Comparison of ENCODE assay signal across 13 cellular contexts in the genomic region with DNA sequence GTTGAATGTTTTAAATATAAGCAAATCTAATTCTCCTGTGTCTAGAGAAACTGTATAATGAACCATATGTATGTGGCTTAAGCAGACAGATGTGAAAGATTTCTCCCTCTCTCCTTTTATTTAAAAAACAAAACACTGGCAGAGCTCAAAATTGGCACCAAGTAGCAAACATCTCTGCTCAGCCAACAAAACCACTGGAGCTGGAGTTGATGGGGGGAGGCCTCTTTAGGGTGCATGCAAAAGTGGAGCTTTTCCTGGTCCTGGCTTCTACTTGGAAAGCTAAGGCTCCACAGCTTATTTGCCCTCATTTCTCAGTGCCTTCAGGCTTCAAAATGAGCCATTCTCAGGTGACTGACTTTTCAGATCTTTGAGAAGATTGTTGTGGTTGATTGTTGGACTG.
A peak's percentile ranks its signal among the peaks of the same experiment; 100 is the strongest.
DNase-seq lines count a peak whose midpoint lies in the region; ATAC-seq and TF ChIP-seq lines count a peak whose summit lies in the region.
"Had no signal": no experiment of that assay in that cellular context is flagged by ENCODE, and none has a peak within 500 bp of the region (broad histone marks: within the 10 kb centered on the region; RNA-seq: fewer than 3 reads in every experiment).

No MANE protein-coding gene starts in this region.

- no peaks in the 10 kb centered on the region for H3K27me3 Mint-ChIP-seq in WTC11 (ENCODE audit: low read depth)
- H3K27me3 Mint-ChIP-seq: CD4-positive, alpha-beta T cell had no signal

- no peaks in the 10 kb centered on the region for H3K4me1 Mint-ChIP-seq in WTC11

- no peaks in the 10 kb centered on the region for H3K4me1 ChIP-seq in parathyroid adenoma
- H3K4me1 ChIP-seq: BLaER1 treated with 17β-estradiol and CSF1 and Interleukin-3, amounts not matched to agents 10 nM and 100 nM had no signal

- no peaks in the 10 kb centered on the region for H3K36me3 Mint-ChIP-seq in WTC11

- no peak overlapping the region for H2AFZ ChIP-seq in parathyroid adenoma
- H2AFZ ChIP-seq: GM23248 had no signal

- CTCF ChIA-PET in WTC11 (lab: Charles Lee): no interaction called here

- H3K9me3 ChIP-seq in parathyroid adenoma (ENCODE audit: control insufficient read depth, low read length): no peaks in the 10 kb centered on the region

- no peak overlapping the region for H3K9ac ChIP-seq in parathyroid adenoma
- H3K9ac ChIP-seq: BLaER1 treated with 17β-estradiol and CSF1 and Interleukin-3, amounts not matched to agents 10 nM and 100 nM; GM23248 had no signal

- DNase-seq in AG10803 (ENCODE audit: low read depth) (peak; percentile 10), NCI-H69 (lab: John Stamatoyannopoulos, UW) (peak; percentile 10), fibroblast of the aortic adventitia (ENCODE audit: low read depth) (peak; percentile 30), WTC11 (ENCODE audit: low spot score) (no peak), COLO829 (ENCODE audit: low spot score) (no peak)
- DNase-seq: 8988T; CD4-positive, alpha-beta T cell; DND-41; GDM1; GM23248 had no signal

- H3K9me3 Mint-ChIP-seq in WTC11: no peaks in the 10 kb centered on the region
- H3K9me3 Mint-ChIP-seq: CD4-positive, alpha-beta T cell had no signal

- H3K36me3 ChIP-seq in parathyroid adenoma (ENCODE audit: control insufficient read depth, insufficient read depth, low read length): no peaks in the 10 kb centered on the region
- H3K36me3 ChIP-seq: BLaER1 treated with 17β-estradiol and CSF1 and Interleukin-3, amounts not matched to agents 10 nM and 100 nM had no signal

- no peaks in the 10 kb centered on the region for H3K79me2 ChIP-seq in parathyroid adenoma

- no peak overlapping the region for H3K4me2 ChIP-seq in parathyroid adenoma (ENCODE audit: low read length)
- H3K4me2 ChIP-seq: BLaER1 treated with 17β-estradiol and CSF1 and Interleukin-3, amounts not matched to agents 10 nM and 100 nM had no signal

- H3K27me3 ChIP-seq in parathyroid adenoma (ENCODE audit: control insufficient read depth, insufficient read depth, low read length): no peaks in the 10 kb centered on the region

- H3K27ac Mint-ChIP-seq in WTC11: no peak overlapping the region
- H3K27ac Mint-ChIP-seq: CD4-positive, alpha-beta T cell had no signal

- TF ChIP-seq CTCF in AG10803 (conservative IDR thresholded peaks at IDR 0.05; ENCODE audit: low read length) (no peak), fibroblast of the aortic adventitia (IDR thresholded peaks at IDR 0.05; ENCODE audit: insufficient read depth, low read length) (no peak), parathyroid adenoma (IDR thresholded peaks at IDR 0.05) (no peak), WTC11 (IDR thresholded peaks at IDR 0.05) (no peak)

- POLR2A ChIA-PET in WTC11 (lab: Charles Lee): no interaction called here

- no peak overlapping the region for H3K4me3 Mint-ChIP-seq in WTC11
- H3K4me3 Mint-ChIP-seq: CD4-positive, alpha-beta T cell had no signal

- no peak overlapping the region for H3K4me3 ChIP-seq in AG10803 (ENCODE audit: low read length)
- H3K4me3 ChIP-seq in fibroblast of the aortic adventitia (ENCODE audit: low read depth, low read length): no peak overlapping the region
- no peak overlapping the region for H3K4me3 ChIP-seq in parathyroid adenoma (ENCODE audit: low read depth, low read length)
- H3K4me3 ChIP-seq: BLaER1 treated with 17β-estradiol and CSF1 and Interleukin-3, amounts not matched to agents 10 nM and 100 nM; GM23248 had no signal

- peak overlapping the region; percentile 33 for H3K27ac ChIP-seq in parathyroid adenoma
- H3K27ac ChIP-seq: BLaER1 treated with 17β-estradiol and CSF1 and Interleukin-3, amounts not matched to agents 10 nM and 100 nM; GM23248 had no signal

- ATAC-seq in GM21723 (IDR thresholded peaks at IDR 0.05; ENCODE audit: unreplicated experiment) (no peak), WTC11 (no peak)

TF ChIP-seq in WTC11, 78 proteins besides CTCF, POLR2A, EP300 and RAD21 (continues in another document):
- TF ChIP-seq, protein P1, sequence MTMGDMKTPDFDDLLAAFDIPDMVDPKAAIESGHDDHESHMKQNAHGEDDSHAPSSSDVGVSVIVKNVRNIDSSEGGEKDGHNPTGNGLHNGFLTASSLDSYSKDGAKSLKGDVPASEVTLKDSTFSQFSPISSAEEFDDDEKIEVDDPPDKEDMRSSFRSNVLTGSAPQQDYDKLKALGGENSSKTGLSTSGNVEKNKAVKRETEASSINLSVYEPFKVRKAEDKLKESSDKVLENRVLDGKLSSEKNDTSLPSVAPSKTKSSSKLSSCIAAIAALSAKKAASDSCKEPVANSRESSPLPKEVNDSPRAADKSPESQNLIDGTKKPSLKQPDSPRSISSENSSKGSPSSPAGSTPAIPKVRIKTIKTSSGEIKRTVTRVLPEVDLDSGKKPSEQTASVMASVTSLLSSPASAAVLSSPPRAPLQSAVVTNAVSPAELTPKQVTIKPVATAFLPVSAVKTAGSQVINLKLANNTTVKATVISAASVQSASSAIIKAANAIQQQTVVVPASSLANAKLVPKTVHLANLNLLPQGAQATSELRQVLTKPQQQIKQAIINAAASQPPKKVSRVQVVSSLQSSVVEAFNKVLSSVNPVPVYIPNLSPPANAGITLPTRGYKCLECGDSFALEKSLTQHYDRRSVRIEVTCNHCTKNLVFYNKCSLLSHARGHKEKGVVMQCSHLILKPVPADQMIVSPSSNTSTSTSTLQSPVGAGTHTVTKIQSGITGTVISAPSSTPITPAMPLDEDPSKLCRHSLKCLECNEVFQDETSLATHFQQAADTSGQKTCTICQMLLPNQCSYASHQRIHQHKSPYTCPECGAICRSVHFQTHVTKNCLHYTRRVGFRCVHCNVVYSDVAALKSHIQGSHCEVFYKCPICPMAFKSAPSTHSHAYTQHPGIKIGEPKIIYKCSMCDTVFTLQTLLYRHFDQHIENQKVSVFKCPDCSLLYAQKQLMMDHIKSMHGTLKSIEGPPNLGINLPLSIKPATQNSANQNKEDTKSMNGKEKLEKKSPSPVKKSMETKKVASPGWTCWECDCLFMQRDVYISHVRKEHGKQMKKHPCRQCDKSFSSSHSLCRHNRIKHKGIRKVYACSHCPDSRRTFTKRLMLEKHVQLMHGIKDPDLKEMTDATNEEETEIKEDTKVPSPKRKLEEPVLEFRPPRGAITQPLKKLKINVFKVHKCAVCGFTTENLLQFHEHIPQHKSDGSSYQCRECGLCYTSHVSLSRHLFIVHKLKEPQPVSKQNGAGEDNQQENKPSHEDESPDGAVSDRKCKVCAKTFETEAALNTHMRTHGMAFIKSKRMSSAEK (CRISPR knock-in tag; IDR thresholded peaks at IDR 0.05; ENCODE audit: borderline replicate concordance): no peak
- TF ChIP-seq, protein P2, sequence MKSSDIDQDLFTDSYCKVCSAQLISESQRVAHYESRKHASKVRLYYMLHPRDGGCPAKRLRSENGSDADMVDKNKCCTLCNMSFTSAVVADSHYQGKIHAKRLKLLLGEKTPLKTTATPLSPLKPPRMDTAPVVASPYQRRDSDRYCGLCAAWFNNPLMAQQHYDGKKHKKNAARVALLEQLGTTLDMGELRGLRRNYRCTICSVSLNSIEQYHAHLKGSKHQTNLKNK (CRISPR knock-in tag; IDR thresholded peaks at IDR 0.05): no peak
- TF ChIP-seq EMX1 (CRISPR knock-in tag; IDR thresholded peaks at IDR 0.05): no peak
- TF ChIP-seq, protein P3, sequence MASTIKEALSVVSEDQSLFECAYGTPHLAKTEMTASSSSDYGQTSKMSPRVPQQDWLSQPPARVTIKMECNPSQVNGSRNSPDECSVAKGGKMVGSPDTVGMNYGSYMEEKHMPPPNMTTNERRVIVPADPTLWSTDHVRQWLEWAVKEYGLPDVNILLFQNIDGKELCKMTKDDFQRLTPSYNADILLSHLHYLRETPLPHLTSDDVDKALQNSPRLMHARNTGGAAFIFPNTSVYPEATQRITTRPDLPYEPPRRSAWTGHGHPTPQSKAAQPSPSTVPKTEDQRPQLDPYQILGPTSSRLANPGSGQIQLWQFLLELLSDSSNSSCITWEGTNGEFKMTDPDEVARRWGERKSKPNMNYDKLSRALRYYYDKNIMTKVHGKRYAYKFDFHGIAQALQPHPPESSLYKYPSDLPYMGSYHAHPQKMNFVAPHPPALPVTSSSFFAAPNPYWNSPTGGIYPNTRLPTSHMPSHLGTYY (CRISPR knock-in tag; IDR thresholded peaks at IDR 0.05): no peak
- TF ChIP-seq NFE2L1 (CRISPR knock-in tag; IDR thresholded peaks at IDR 0.05): no peak
- TF ChIP-seq, protein P4, sequence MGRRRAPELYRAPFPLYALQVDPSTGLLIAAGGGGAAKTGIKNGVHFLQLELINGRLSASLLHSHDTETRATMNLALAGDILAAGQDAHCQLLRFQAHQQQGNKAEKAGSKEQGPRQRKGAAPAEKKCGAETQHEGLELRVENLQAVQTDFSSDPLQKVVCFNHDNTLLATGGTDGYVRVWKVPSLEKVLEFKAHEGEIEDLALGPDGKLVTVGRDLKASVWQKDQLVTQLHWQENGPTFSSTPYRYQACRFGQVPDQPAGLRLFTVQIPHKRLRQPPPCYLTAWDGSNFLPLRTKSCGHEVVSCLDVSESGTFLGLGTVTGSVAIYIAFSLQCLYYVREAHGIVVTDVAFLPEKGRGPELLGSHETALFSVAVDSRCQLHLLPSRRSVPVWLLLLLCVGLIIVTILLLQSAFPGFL (CRISPR knock-in tag; IDR thresholded peaks at IDR 0.05; ENCODE audit: borderline replicate concordance): no peak
- TF ChIP-seq SMAD4 (CRISPR knock-in tag; IDR thresholded peaks at IDR 0.05): no peak
- TF ChIP-seq, protein P5, sequence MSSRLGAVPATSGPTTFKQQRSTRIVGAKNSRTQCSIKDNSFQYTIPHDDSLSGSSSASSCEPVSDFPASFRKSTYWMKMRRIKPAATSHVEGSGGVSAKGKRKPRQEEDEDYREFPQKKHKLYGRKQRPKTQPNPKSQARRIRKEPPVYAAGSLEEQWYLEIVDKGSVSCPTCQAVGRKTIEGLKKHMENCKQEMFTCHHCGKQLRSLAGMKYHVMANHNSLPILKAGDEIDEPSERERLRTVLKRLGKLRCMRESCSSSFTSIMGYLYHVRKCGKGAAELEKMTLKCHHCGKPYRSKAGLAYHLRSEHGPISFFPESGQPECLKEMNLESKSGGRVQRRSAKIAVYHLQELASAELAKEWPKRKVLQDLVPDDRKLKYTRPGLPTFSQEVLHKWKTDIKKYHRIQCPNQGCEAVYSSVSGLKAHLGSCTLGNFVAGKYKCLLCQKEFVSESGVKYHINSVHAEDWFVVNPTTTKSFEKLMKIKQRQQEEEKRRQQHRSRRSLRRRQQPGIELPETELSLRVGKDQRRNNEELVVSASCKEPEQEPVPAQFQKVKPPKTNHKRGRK (CRISPR knock-in tag; IDR thresholded peaks at IDR 0.05; ENCODE audit: borderline replicate concordance): no peak
- TF ChIP-seq SP1 (CRISPR knock-in tag; conservative IDR thresholded peaks at IDR 0.05): no peak

Comparison
In these comparisons a context has a peak if more than half of its experiments do, and no peak if none do; other contexts are left out.
1. DNase-seq: peak in AG10803 (single experiment), NCI-H69 (single experiment) and fibroblast of the aortic adventitia (single experiment); none in WTC11 (single experiment) and COLO829 (single experiment).